In genomic region chr1:212585210-212585609, GRCh38 we compare ENCODE assay signal across 9 cellular contexts.
"Had no signal": no experiment of that assay in that cellular context is flagged by ENCODE, and none has a peak within 500 bp of the region (broad histone marks: within the 10 kb centered on the region; RNA-seq: fewer than 3 reads in every experiment).

No MANE protein-coding gene starts in this region.

- DNase-seq: GM23248, GOT3, H7, KG1 had no signal

- ATAC-seq: HCT116, HepG2, K562 had no signal

- H2AFZ ChIP-seq: GM23248 had no signal

- H3K4me3 ChIP-seq: GM23248, HAP-1, K562 had no signal

- H3K27ac ChIP-seq: GM23248, HL-60 had no signal

- H3K9ac ChIP-seq: GM23248 had no signal

- H3K9me3 ChIP-seq: HAP-1 had no signal

- H3K36me3 ChIP-seq: HAP-1 had no signal

- H3K4me1 ChIP-seq: HAP-1 had no signal
